Comparison of ENCODE assay signal across 14 cellular contexts in the genomic region with DNA sequence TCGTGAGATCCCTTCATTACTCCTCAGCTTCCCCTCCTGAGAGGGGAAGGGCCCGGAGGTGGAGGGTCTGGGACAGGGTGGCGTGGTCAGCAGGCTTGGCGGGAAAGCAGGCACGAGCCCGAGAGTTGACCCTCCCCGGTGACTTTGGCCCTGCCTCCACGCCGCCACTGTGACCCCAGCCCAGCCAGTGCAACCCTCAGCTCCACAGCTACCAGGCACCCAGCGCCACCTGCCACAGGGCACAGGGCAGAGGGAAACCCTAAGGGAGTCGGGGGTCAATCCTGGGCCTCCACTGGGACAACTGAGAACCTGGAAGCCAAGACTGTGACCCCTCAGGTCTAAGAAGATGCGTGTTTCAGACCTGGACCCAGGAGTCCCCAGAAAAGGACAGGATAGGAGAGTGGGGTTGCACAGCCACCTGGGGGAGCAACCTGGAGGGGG. TPM values are rescaled to one million over a fixed set of nuclear protein-coding genes. Genes with fewer than 3 reads are reported as not detected.
"Had no signal": no experiment of that assay in that cellular context is flagged by ENCODE, and none has a peak within 500 bp of the region (broad histone marks: within the 10 kb centered on the region; RNA-seq: fewer than 3 reads in every experiment).

No MANE protein-coding gene starts in this region.

- H3K9me3 ChIP-seq: prostate gland, right lobe of liver had no signal

- H3K36me3 ChIP-seq: brain microvascular endothelial cell, prostate gland, right lobe of liver had no signal

- H3K4me1 ChIP-seq: prostate gland had no signal

- ATAC-seq: esophagus mucosa; right lobe of liver; stimulated activated naive CD8-positive, alpha-beta T cell treated with anti-CD3 and anti-CD28 coated beads, Interleukin-15, Interleukin-2, amounts not matched to agents 100 U/mL and 50 U/mL, for 24 hours had no signal

- H3K4me3 ChIP-seq: lung, prostate gland, right lobe of liver had no signal

- H3K27me3 ChIP-seq: brain microvascular endothelial cell, right lobe of liver had no signal

- DNase-seq: activated CD4-positive, alpha-beta T cell treated with anti-CD3 and anti-CD28 coated beads, Interleukin-2, amount 50 U/mL, for 48 hours; activated CD4-positive, CD25-positive, alpha-beta regulatory T cell treated with anti-CD3 and anti-CD28 coated beads, Interleukin-2, amount 50 U/mL, for 72 hours; amygdala; brain microvascular endothelial cell; dermis blood vessel endothelial cell; hypothalamus; naive B cell; stimulated activated CD4-positive, alpha-beta T cell treated with anti-CD3 and anti-CD28 coated beads, Interleukin-12 subunit alpha, Interleukin-12 subunit beta, amount 100 ng/mL, for 4 hours; stimulated activated naive CD8-positive, alpha-beta T cell treated with anti-CD3 and anti-CD28 coated beads, Interleukin-15, Interleukin-2, amounts not matched to agents 100 U/mL and 50 U/mL, for 24 hours had no signal

- H3K27ac ChIP-seq: brain microvascular endothelial cell, prostate gland, right lobe of liver had no signal

RNA-seq across cellular contexts. Expression of gene ESPNL, which starts 4.0 kb away (rescaled TPM):
- total RNA-seq: dermis blood vessel endothelial cell had no signal

RNA-seq across cellular contexts. Expression of gene KLHL30, which starts 34.4 kb away (rescaled TPM):
- total RNA-seq: dermis blood vessel endothelial cell, temporal lobe had no signal
